8 cellular contexts compared by ENCODE assay signal in genomic region chr2:55010149-55010591, GRCh38. TPM values are rescaled to one million over a fixed set of nuclear protein-coding genes. Genes with fewer than 3 reads are reported as not detected.
DNase-seq lines count a peak whose midpoint lies in the region; ATAC-seq and TF ChIP-seq lines count a peak whose summit lies in the region.

No MANE protein-coding gene starts in this region.

- H3K9me3 ChIP-seq in thymus (ENCODE audit: control insufficient read depth) = no peaks in the 10 kb centered on the region

- TF ChIP-seq CTCF in GM06990 (IDR thresholded peaks at IDR 0.05; ENCODE audit: insufficient read depth, low read length, poor library complexity, severe bottlenecking) (no peak), LNCaP clone FGC (IDR thresholded peaks at IDR 0.05; ENCODE audit: control insufficient read depth, extremely low read depth, insufficient read depth) (no peak), WI38 (IDR thresholded peaks at IDR 0.05; ENCODE audit: low read depth, low read length) (no peak), dorsolateral prefrontal cortex (IDR thresholded peaks at IDR 0.05 in 54 of 56, conservative IDR thresholded peaks at IDR 0.05 in 2 of 56; ENCODE audit: low read depth in 1 of 56, partially characterized antibody in 56 of 56) (peak in 7 of 56 donors; percentile 6 to 40 (median 12))

- H3K27me3 ChIP-seq in GM06990 (replicated peaks; ENCODE audit: control insufficient read depth, insufficient read depth, low read length) (no peaks in the 10 kb centered on the region), dorsolateral prefrontal cortex (no peaks in the 10 kb centered on the region), thymus (ENCODE audit: control insufficient read depth, insufficient read depth) (no peaks in the 10 kb centered on the region)

- intact Hi-C loops in dorsolateral prefrontal cortex (cut with DNase I) = loop anchor here (5.0 to 10.0 kb wide), 4 partner anchors 37 to 285 kb away; partner anchors contain the start of gene EML6 (in 1 of the 2)

- H3K4me3 ChIP-seq in GM06990 (replicated peaks; ENCODE audit: low read depth, low read length) (no peak overlapping the region), LNCaP clone FGC (ENCODE audit: low read depth, low read length) (peak overlapping the region; percentile 54), WI38 (ENCODE audit: low read depth, low read length) (peak overlapping the region; percentile 2; the same call in 1 of the 2 replicates), dorsolateral prefrontal cortex (peak overlapping the region; percentile 33 to 73 (median 59)), thymus (ENCODE audit: low read length) (peak overlapping the region; percentile 55)

- ATAC-seq in GM21717 (IDR thresholded peaks at IDR 0.05; ENCODE audit: unreplicated experiment) = peak; percentile 96

- peaks cover 9% of the 10 kb centered on the region for H3K4me1 ChIP-seq in thymus (ENCODE audit: control insufficient read depth, insufficient read depth, low read length)

- DNase-seq in GM06990 (ENCODE audit: extremely low read depth, insufficient read length) = peak; percentile 36
- peak; percentile 56 for DNase-seq in LNCaP clone FGC (ENCODE audit: low read depth)
- DNase-seq in dorsolateral prefrontal cortex = peak in 9 of 10 donors; percentile 50 to 76 (median 62)
- peak; percentile 51 for DNase-seq in middle frontal gyrus (ENCODE audit: extremely low spot score, low spot score)
- no peak for DNase-seq in COR-L47 (lab: John Stamatoyannopoulos, UW)

- peak overlapping the region; percentile 5 to 90 (median 78) for H3K27ac ChIP-seq in dorsolateral prefrontal cortex
- peak overlapping the region; percentile 80 for H3K27ac ChIP-seq in thymus (ENCODE audit: low read depth)

- H3K36me3 ChIP-seq in GM06990 (ENCODE audit: control insufficient read depth, insufficient read depth, low read length) (no peaks in the 10 kb centered on the region), thymus (ENCODE audit: control insufficient read depth, insufficient read depth) (no peaks in the 10 kb centered on the region)

- WGBS in thymus = under 1% methylated on average over 5 of the region's 5 CpGs

RNA-seq across cellular contexts. Expression of gene RTN4, which starts 40.1 kb away (rescaled TPM):
- total RNA-seq in dorsolateral prefrontal cortex = 100 to 1,000 TPM; 342 to 975 (median 727) TPM
- polyA plus RNA-seq in thymus = 183 TPM
